ENCODE assay signal across 7 cellular contexts in genomic region chr5:126972062-126972895, GRCh38. TPM values are rescaled to one million over a fixed set of nuclear protein-coding genes. Genes with fewer than 3 reads are reported as not detected.
DNase-seq lines count a peak whose midpoint lies in the region; ATAC-seq and TF ChIP-seq lines count a peak whose summit lies in the region.

No MANE protein-coding gene starts in this region.

- ATAC-seq in GM18519 (IDR thresholded peaks at IDR 0.05; ENCODE audit: low FRiP score, unreplicated experiment): peak; percentile 41
- ATAC-seq in GM21528 (IDR thresholded peaks at IDR 0.05; ENCODE audit: low FRiP score, unreplicated experiment): peak; percentile 78
- ATAC-seq in naive thymus-derived CD8-positive, alpha-beta T cell: peak; percentile 74 to 81

- H3K36me3 Mint-ChIP-seq in naive thymus-derived CD8-positive, alpha-beta T cell: peaks cover 0 to 3% (median 0%) of the 10 kb centered on the region in 3 donors

- TF ChIP-seq CTCF in suprapubic skin (IDR thresholded peaks at IDR 0.05): no peak

- H3K27me3 ChIP-seq in suprapubic skin: no peaks in the 10 kb centered on the region

- no peaks in the 10 kb centered on the region for H3K9me3 ChIP-seq in suprapubic skin

- in situ Hi-C loops in KBM-7 (cut with MboI; ENCODE audit: low pct_unique_long_range_greater_than_20kb, low sequenced_read_pairs): no loop called here

- peaks cover 12% of the 10 kb centered on the region for H3K4me1 ChIP-seq in suprapubic skin

- H3K36me3 ChIP-seq in suprapubic skin: no peaks in the 10 kb centered on the region

- 38% methylated on average over 4 of the region's 4 CpGs for WGBS in suprapubic skin

- H3K9me3 Mint-ChIP-seq in naive thymus-derived CD8-positive, alpha-beta T cell: no peaks in the 10 kb centered on the region

- H3K4me3 ChIP-seq in suprapubic skin: no peak overlapping the region

- no peak for TF ChIP-seq POLR2A in suprapubic skin (IDR thresholded peaks at IDR 0.05)

- DNase-seq in KBM-7: peak; percentile 89
- peak; percentile 55 for DNase-seq in activated CD8-positive, alpha-beta memory T cell treated with anti-CD3 and anti-CD28 coated beads, Interleukin-2, amount 50 U/mL, for 48 hours
- peak in 5 of 10 donors; percentile 5 to 41 (median 29) for DNase-seq in naive thymus-derived CD8-positive, alpha-beta T cell
- no peak for DNase-seq in suprapubic skin (ENCODE audit: low spot score in 2 of 2)
- no peak for DNase-seq in RKO (ENCODE audit: low spot score)

- POLR2A ChIA-PET in naive thymus-derived CD8-positive, alpha-beta T cell (lab: Charles Lee): interaction anchor here (0.7 to 1.2 kb wide), 7 partner anchors 10 to 135 kb away, joined by 3 to 5 read pairs (median 3); partner anchors contain the start of gene C5orf63

- no peaks in the 10 kb centered on the region for H3K27me3 Mint-ChIP-seq in naive thymus-derived CD8-positive, alpha-beta T cell

- TF ChIP-seq EP300 in suprapubic skin (IDR thresholded peaks at IDR 0.05): no peak

- H3K27ac Mint-ChIP-seq in naive thymus-derived CD8-positive, alpha-beta T cell: peak overlapping the region; percentile 81 to 93 (median 89)

- H3K4me1 Mint-ChIP-seq in naive thymus-derived CD8-positive, alpha-beta T cell: peaks cover 16 to 62% (median 37%) of the 10 kb centered on the region in 4 donors

- H3K4me3 Mint-ChIP-seq in naive thymus-derived CD8-positive, alpha-beta T cell: peak overlapping the region; percentile 65 to 91 (median 82)

- H3K27ac ChIP-seq in suprapubic skin: no peak overlapping the region

RNA-seq across cellular contexts. Expression of gene MARCHF3, which starts 58.1 kb away (rescaled TPM):
- total RNA-seq in naive thymus-derived CD8-positive, alpha-beta T cell: 10 to 100 TPM; 12.3 to 12.7 TPM
- polyA plus RNA-seq in naive thymus-derived CD8-positive, alpha-beta T cell: 1 to 10 TPM; 3.4 to 9.3 (median 6.8) TPM
- total RNA-seq in suprapubic skin: 10 to 100 TPM; 13.9 to 34.8 (median 27.0) TPM

Comparison
In these comparisons a context has a peak if more than half of its experiments do, and no peak if none do; other contexts are left out.
1. DNase-seq: peak in KBM-7 (single experiment) and activated CD8-positive, alpha-beta memory T cell treated with anti-CD3 and anti-CD28 coated beads, Interleukin-2, amount 50 U/mL, for 48 hours (single experiment); none in suprapubic skin (0 of 2) and RKO (single experiment).
2. Peak in every context shown above with its lines, with median percentiles within 50 percentile points of each other: ATAC-seq.